ENCODE assay signal across 1 cellular context in genomic region chr3:177359601-177360357, GRCh38.
A peak's percentile ranks its signal among the peaks of the same experiment; 100 is the strongest.
TF ChIP-seq lines count a peak whose summit lies in the region.

No MANE protein-coding gene starts in this region.

TF ChIP-seq in K562, 482 proteins besides CTCF, POLR2A, EP300 and RAD21 (continued from another document and continues in another):
- TF ChIP-seq, protein P1, sequence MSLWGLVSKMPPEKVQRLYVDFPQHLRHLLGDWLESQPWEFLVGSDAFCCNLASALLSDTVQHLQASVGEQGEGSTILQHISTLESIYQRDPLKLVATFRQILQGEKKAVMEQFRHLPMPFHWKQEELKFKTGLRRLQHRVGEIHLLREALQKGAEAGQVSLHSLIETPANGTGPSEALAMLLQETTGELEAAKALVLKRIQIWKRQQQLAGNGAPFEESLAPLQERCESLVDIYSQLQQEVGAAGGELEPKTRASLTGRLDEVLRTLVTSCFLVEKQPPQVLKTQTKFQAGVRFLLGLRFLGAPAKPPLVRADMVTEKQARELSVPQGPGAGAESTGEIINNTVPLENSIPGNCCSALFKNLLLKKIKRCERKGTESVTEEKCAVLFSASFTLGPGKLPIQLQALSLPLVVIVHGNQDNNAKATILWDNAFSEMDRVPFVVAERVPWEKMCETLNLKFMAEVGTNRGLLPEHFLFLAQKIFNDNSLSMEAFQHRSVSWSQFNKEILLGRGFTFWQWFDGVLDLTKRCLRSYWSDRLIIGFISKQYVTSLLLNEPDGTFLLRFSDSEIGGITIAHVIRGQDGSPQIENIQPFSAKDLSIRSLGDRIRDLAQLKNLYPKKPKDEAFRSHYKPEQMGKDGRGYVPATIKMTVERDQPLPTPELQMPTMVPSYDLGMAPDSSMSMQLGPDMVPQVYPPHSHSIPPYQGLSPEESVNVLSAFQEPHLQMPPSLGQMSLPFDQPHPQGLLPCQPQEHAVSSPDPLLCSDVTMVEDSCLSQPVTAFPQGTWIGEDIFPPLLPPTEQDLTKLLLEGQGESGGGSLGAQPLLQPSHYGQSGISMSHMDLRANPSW (CRISPR knock-in tag; IDR thresholded peaks at IDR 0.05), result no peak
- TF ChIP-seq ZNF175 (CRISPR knock-in tag; IDR thresholded peaks at IDR 0.05; ENCODE audit: low read depth) (peak; percentile 72), HDAC3 (IDR thresholded peaks at IDR 0.05; ENCODE audit: borderline replicate concordance, partially characterized antibody) (peak; percentile 96), ZNF274 (IDR thresholded peaks at IDR 0.05; ENCODE audit: borderline replicate concordance, low read depth, low read length) (0 out of 2 replicates have a peak, but pooled peaks have one; percentile 39), VEZF1 (CRISPR knock-in tag; IDR thresholded peaks at IDR 0.05) (peak; percentile 96), NR1H2 (CRISPR knock-in tag; IDR thresholded peaks at IDR 0.05) (peak; percentile 91), ZKSCAN1 (IDR thresholded peaks at IDR 0.05; ENCODE audit: low read depth, low read length) (peak; percentile 71), MED1 (CRISPR knock-in tag; IDR thresholded peaks at IDR 0.05; ENCODE audit: borderline replicate concordance) (no peak), HNRNPLL (IDR thresholded peaks at IDR 0.05; ENCODE audit: low read depth, low read length, poor library complexity, severe bottlenecking) (no peak), PURB (CRISPR knock-in tag; IDR thresholded peaks at IDR 0.05; ENCODE audit: low read depth) (no peak), ZNF707 (CRISPR knock-in tag; conservative IDR thresholded peaks at IDR 0.05) (no peak), ARNT (IDR thresholded peaks at IDR 0.05) (peak; percentile 68 to 73; a peak in 2 of 4 replicates), E2F6 (IDR thresholded peaks at IDR 0.05; ENCODE audit: borderline replicate concordance in 1 of 2, extremely low read depth in 1 of 2, insufficient read depth in 1 of 2, insufficient read length in 1 of 2, low read depth in 1 of 2, low read length in 1 of 2, poor library complexity in 1 of 2, severe bottlenecking in 1 of 2) (peak; percentile 81 to 91), ZNF324 (CRISPR knock-in tag; IDR thresholded peaks at IDR 0.05) (no peak), SP1 (CRISPR knock-in tag; IDR thresholded peaks at IDR 0.05) (peak; percentile 80), ZNF318 (IDR thresholded peaks at IDR 0.05; ENCODE audit: borderline replicate concordance in 1 of 2, low read depth in 1 of 2) (peak in 1 of 2 experiments; percentile 80; a peak in 2 of 4 replicates), HNRNPK (IDR thresholded peaks at IDR 0.05; ENCODE audit: low read depth, low read length, poor library complexity, severe bottlenecking) (no peak), TRIM28 (IDR thresholded peaks at IDR 0.05) (no peak), NCOA6 (IDR thresholded peaks at IDR 0.05) (no peak; the same call in 1 of the 2 replicates), ILF3 (IDR thresholded peaks at IDR 0.05; ENCODE audit: borderline replicate concordance) (no peak), SREBF2 (CRISPR knock-in tag; IDR thresholded peaks at IDR 0.05) (no peak), NFE2L1 (tag; IDR thresholded peaks at IDR 0.05; ENCODE audit: borderline replicate concordance, low read depth) (no peak), ZFP1 (CRISPR knock-in tag; IDR thresholded peaks at IDR 0.05) (no peak), ZNF778 (CRISPR knock-in tag; IDR thresholded peaks at IDR 0.05) (no peak), MYBL2 (IDR thresholded peaks at IDR 0.05; ENCODE audit: low read depth) (no peak), MYBL2 (CRISPR knock-in tag; IDR thresholded peaks at IDR 0.05; ENCODE audit: borderline replicate concordance) (no peak), CREM (IDR thresholded peaks at IDR 0.05; ENCODE audit: low read depth) (peak; percentile 92), BCLAF1 (IDR thresholded peaks at IDR 0.05; ENCODE audit: borderline replicate concordance in 1 of 2, control insufficient read depth in 1 of 2, low read depth in 2 of 2, low read length in 1 of 2) (peak in 1 of 2 experiments; percentile 88; a peak in 1 of 4 replicates)
- TF ChIP-seq, protein P2, sequence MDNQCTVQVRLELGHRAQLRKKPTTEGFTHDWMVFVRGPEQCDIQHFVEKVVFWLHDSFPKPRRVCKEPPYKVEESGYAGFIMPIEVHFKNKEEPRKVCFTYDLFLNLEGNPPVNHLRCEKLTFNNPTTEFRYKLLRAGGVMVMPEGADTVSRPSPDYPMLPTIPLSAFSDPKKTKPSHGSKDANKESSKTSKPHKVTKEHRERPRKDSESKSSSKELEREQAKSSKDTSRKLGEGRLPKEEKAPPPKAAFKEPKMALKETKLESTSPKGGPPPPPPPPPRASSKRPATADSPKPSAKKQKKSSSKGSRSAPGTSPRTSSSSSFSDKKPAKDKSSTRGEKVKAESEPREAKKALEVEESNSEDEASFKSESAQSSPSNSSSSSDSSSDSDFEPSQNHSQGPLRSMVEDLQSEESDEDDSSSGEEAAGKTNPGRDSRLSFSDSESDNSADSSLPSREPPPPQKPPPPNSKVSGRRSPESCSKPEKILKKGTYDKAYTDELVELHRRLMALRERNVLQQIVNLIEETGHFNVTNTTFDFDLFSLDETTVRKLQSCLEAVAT (IDR thresholded peaks at IDR 0.05), result no peak
- TF ChIP-seq, protein P3, sequence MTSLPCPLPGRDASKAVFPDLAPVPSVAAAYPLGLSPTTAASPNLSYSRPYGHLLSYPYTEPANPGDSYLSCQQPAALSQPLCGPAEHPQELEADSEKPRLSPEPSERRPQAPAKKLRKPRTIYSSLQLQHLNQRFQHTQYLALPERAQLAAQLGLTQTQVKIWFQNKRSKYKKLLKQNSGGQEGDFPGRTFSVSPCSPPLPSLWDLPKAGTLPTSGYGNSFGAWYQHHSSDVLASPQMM (CRISPR knock-in tag; IDR thresholded peaks at IDR 0.05), result no peak
- TF ChIP-seq, protein P4, sequence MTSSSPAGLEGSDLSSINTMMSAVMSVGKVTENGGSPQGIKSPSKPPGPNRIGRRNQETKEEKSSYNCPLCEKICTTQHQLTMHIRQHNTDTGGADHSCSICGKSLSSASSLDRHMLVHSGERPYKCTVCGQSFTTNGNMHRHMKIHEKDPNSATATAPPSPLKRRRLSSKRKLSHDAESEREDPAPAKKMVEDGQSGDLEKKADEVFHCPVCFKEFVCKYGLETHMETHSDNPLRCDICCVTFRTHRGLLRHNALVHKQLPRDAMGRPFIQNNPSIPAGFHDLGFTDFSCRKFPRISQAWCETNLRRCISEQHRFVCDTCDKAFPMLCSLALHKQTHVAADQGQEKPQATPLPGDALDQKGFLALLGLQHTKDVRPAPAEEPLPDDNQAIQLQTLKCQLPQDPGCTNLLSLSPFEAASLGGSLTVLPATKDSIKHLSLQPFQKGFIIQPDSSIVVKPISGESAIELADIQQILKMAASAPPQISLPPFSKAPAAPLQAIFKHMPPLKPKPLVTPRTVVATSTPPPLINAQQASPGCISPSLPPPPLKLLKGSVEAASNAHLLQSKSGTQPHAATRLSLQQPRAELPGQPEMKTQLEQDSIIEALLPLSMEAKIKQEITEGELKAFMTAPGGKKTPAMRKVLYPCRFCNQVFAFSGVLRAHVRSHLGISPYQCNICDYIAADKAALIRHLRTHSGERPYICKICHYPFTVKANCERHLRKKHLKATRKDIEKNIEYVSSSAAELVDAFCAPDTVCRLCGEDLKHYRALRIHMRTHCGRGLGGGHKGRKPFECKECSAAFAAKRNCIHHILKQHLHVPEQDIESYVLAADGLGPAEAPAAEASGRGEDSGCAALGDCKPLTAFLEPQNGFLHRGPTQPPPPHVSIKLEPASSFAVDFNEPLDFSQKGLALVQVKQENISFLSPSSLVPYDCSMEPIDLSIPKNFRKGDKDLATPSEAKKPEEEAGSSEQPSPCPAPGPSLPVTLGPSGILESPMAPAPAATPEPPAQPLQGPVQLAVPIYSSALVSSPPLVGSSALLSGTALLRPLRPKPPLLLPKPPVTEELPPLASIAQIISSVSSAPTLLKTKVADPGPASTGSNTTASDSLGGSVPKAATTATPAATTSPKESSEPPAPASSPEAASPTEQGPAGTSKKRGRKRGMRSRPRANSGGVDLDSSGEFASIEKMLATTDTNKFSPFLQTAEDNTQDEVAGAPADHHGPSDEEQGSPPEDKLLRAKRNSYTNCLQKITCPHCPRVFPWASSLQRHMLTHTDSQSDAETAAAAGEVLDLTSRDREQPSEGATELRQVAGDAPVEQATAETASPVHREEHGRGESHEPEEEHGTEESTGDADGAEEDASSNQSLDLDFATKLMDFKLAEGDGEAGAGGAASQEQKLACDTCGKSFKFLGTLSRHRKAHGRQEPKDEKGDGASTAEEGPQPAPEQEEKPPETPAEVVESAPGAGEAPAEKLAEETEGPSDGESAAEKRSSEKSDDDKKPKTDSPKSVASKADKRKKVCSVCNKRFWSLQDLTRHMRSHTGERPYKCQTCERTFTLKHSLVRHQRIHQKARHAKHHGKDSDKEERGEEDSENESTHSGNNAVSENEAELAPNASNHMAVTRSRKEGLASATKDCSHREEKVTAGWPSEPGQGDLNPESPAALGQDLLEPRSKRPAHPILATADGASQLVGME (CRISPR knock-in tag; IDR thresholded peaks at IDR 0.05), result no peak
